ENCODE assay signal across 9 cellular contexts in the genomic region with DNA sequence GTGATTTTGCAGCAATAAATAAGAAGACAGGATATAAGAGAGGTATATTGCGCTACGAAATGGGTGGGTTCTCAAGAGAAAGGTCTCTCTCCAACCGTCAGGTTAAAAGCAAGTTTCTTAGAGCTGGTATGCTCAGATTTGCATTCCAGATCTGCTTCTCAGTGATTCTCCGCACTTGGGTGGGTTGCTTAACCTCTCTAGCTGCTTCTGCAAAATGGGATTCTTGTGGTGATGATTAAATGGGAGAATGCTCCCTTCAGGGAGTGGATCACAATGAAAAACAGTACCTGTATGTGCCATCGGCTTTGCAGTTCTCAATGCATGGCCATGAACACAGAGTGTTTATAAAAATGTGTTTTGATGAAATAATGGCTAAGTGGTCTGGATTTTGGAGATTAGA.
"Had no signal": no experiment of that assay in that cellular context is flagged by ENCODE, and none has a peak within 500 bp of the region (broad histone marks: within the 10 kb centered on the region; RNA-seq: fewer than 3 reads in every experiment).

No MANE protein-coding gene starts in this region.

- FAIRE-seq: H1, H54, HepG2 had no signal

- H3K9me3 Mint-ChIP-seq: GM23338, H9 had no signal

- H3K27ac ChIP-seq: HL-60 had no signal

- H2AFZ ChIP-seq: GM23338 had no signal

- H3K27ac Mint-ChIP-seq: GM23338, H9, IgD-negative memory B cell had no signal

- DNase-seq: H9, HCEC 1CT, KBM-7 had no signal

- H3K4me3 Mint-ChIP-seq: GM23338, H9, IgD-negative memory B cell had no signal

- H3K4me3 ChIP-seq: GM23338 had no signal

- H3K4me2 ChIP-seq: GM23338 had no signal

- H3K4me1 Mint-ChIP-seq: GM23338, IgD-negative memory B cell had no signal

- H3K27me3 Mint-ChIP-seq: IgD-negative memory B cell had no signal

- ATAC-seq: GM23338, HepG2 had no signal
